9 cellular contexts compared by ENCODE assay signal in genomic region chr10:22308390-22308789, GRCh38. TPM values are rescaled to one million over a fixed set of nuclear protein-coding genes. Genes with fewer than 3 reads are reported as not detected.
A peak's percentile ranks its signal among the peaks of the same experiment; 100 is the strongest.
DNase-seq lines count a peak whose midpoint lies in the region; ATAC-seq and TF ChIP-seq lines count a peak whose summit lies in the region.
"Had no signal": no experiment of that assay in that cellular context is flagged by ENCODE, and none has a peak within 500 bp of the region (broad histone marks: within the 10 kb centered on the region; RNA-seq: fewer than 3 reads in every experiment).

No MANE protein-coding gene starts in this region.

- no TSS peak for BruUV-seq in A673 (replicated peaks; lab: Mats Ljungman, UMichigan)

- ATAC-seq in GM18511 (IDR thresholded peaks at IDR 0.05; ENCODE audit: unreplicated experiment) (peak; percentile 97), GM21515 (IDR thresholded peaks at IDR 0.05; ENCODE audit: unreplicated experiment) (peak; percentile 87), HG03460 (IDR thresholded peaks at IDR 0.05; ENCODE audit: unreplicated experiment) (peak; percentile 92)

- DNase-seq in dedifferentiated amniotic fluid mesenchymal stem cell (ENCODE audit: extremely low spot score) (peak; percentile 29), occipital lobe (lab: John Stamatoyannopoulos, UW) (no peak), A673 (ENCODE audit: low spot score) (no peak), retina (no peak), breast epithelium (ENCODE audit: low spot score in 2 of 2) (no peak)

- no peaks in the 10 kb centered on the region for H3K4me1 ChIP-seq in A673 (ENCODE audit: insufficient read depth, low read length, poor library complexity, severe bottlenecking)
- no peaks in the 10 kb centered on the region for H3K4me1 ChIP-seq in breast epithelium

- H3K27ac ChIP-seq in A673 (ENCODE audit: low read depth, low read length, poor library complexity, severe bottlenecking) (no peak overlapping the region), breast epithelium (no peak overlapping the region)

- no peaks in the 10 kb centered on the region for H3K36me3 ChIP-seq in A673 (ENCODE audit: insufficient read depth, low read length, poor library complexity, severe bottlenecking)
- H3K36me3 ChIP-seq in breast epithelium: no peaks in the 10 kb centered on the region

- intact Hi-C loops in A673 (cut with micrococcal nuclease; ENCODE audit: unreplicated experiment) (no loop called here), breast epithelium (cut with DNase I; ENCODE audit: low total_unique reads) (no loop called here)

- POLR2A ChIA-PET in A673 (lab: Charles Lee; ENCODE audit: low non-redundant PET): no interaction called here

- no peaks in the 10 kb centered on the region for H3K9me3 ChIP-seq in A673 (ENCODE audit: low read depth, low read length, poor library complexity, severe bottlenecking)
- no peaks in the 10 kb centered on the region for H3K9me3 ChIP-seq in breast epithelium

- H3K4me3 ChIP-seq in A673 (ENCODE audit: low read depth, low read length, poor library complexity, severe bottlenecking): no peak overlapping the region
- no peak overlapping the region for H3K4me3 ChIP-seq in breast epithelium

- CTCF ChIA-PET in A673 (lab: Charles Lee): no interaction called here

- no peak for TF ChIP-seq CTCF in A673 (conservative IDR thresholded peaks at IDR 0.05; ENCODE audit: low read depth, low read length)
- no peak for TF ChIP-seq CTCF in breast epithelium (IDR thresholded peaks at IDR 0.05)

- TF ChIP-seq POLR2A in breast epithelium (IDR thresholded peaks at IDR 0.05): no peak

- no peaks in the 10 kb centered on the region for H3K27me3 ChIP-seq in A673 (replicated peaks; ENCODE audit: insufficient read depth, low read depth, low read length, poor library complexity)
- no peaks in the 10 kb centered on the region for H3K27me3 ChIP-seq in breast epithelium

RNA-seq across cellular contexts. Expression of gene COMMD3, which starts 7.8 kb away (rescaled TPM):
- total RNA-seq in occipital lobe: 58.6 TPM
- 66.0 and 72.6 TPM in 2 replicates for total RNA-seq in A673 (2021)
- 10 to 100 TPM; 30.1 to 51.4 (median 35.7) TPM for total RNA-seq in breast epithelium

RNA-seq across cellular contexts. Expression of gene BMI1, which starts 12.5 kb away (rescaled TPM):
- total RNA-seq in occipital lobe (138 TPM), A673 (2021) (65.3 and 85.2 TPM in 2 replicates), breast epithelium (10 to 100 TPM; 48.5 to 92.3 (median 68.5) TPM)

RNA-seq across cellular contexts. Expression of gene SPAG6, which starts 36.9 kb away (rescaled TPM):
- total RNA-seq in occipital lobe (1.2 TPM), A673 (2021) (0.39 and 0.74 TPM in 2 replicates), breast epithelium (1 to 10 TPM in 1 of 3 donors, under 1 TPM in 1, not detected in 1; 0.59 to 4.9 TPM)
- total RNA-seq: H1 had no signal
